Comparison of ENCODE assay signal across 10 cellular contexts in the genomic region with DNA sequence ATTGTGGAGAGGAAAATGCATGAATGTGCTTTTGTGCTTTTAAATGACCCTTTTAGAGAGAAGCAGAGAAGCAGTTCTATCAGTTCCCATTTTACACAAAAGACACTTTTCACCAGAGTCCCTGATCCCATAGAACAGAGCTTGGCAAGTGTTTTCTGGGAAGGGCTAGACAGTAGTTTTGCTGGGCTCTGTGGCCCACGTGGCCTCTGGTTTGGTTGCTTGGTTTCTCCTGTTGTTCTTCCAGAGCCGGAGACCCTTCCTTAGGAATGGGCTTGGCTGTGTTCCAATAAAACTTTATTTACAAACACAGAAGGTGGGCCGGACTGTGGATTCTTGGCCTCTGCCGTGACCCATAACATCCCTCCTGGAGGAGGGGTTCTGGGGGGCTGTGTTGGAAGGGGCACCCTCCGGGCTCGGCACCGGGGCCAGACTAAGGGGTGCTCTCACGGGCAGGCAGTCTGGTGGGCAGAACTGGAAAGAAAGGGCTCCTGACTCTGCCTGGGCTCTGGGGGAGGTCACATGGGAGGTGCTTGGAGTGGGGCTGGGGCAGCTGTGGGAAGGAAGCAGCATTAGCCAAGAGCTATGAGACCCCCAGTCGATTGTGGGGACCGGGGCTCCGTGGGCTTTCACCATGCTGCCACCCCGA. TPM values are rescaled to one million over a fixed set of nuclear protein-coding genes. Genes with fewer than 3 reads are reported as not detected.
A peak's percentile ranks its signal among the peaks of the same experiment; 100 is the strongest.
DNase-seq lines count a peak whose midpoint lies in the region; ATAC-seq and TF ChIP-seq lines count a peak whose summit lies in the region.
"Had no signal": no experiment of that assay in that cellular context is flagged by ENCODE, and none has a peak within 500 bp of the region (broad histone marks: within the 10 kb centered on the region; RNA-seq: fewer than 3 reads in every experiment).

No MANE protein-coding gene starts in this region.

- peaks cover 26% of the 10 kb centered on the region for H3K4me1 Mint-ChIP-seq in Calu3 (ENCODE audit: low read depth, unreplicated experiment)

- H3K9me3 ChIP-seq in Karpas-422 (ENCODE audit: low read length) (peaks cover 5% of the 10 kb centered on the region; the same call in 1 of the 2 replicates), psoas muscle (no peaks in the 10 kb centered on the region), upper lobe of left lung (no peaks in the 10 kb centered on the region), vagina (no peaks in the 10 kb centered on the region)

- intact Hi-C loops in Calu3 (cut with micrococcal nuclease; ENCODE audit: unreplicated experiment), result no loop called here
- intact Hi-C loops in dorsolateral prefrontal cortex (cut with DNase I), result loop anchor here (2.0 to 5.0 kb wide), 4 partner anchors 47 to 59 kb away; no protein-coding TSS in a partner anchor
- intact Hi-C loops in psoas muscle (cut with DNase I), result loop anchor here in 1 of 2 donors (5.0 kb wide), 1 partner anchor 56 kb away; no protein-coding TSS in a partner anchor
- intact Hi-C loops in vagina (cut with DNase I), result no loop called here

- peak overlapping the region; percentile 77 for H3K27ac ChIP-seq in Karpas-422 (ENCODE audit: low read length)
- H3K27ac ChIP-seq in dorsolateral prefrontal cortex, result peak overlapping the region; percentile 45 to 94 (median 88)
- H3K27ac ChIP-seq in psoas muscle, result peak overlapping the region; percentile 84
- no peak overlapping the region for H3K27ac ChIP-seq in upper lobe of left lung
- H3K27ac ChIP-seq in vagina, result no peak overlapping the region

- H3K9me3 Mint-ChIP-seq in Calu3 (ENCODE audit: low read depth, unreplicated experiment), result no peaks in the 10 kb centered on the region

- no peaks in the 10 kb centered on the region for H3K9me2 ChIP-seq in Karpas-422 (replicated peaks; ENCODE audit: insufficient read depth, low read length)

- H3K27ac Mint-ChIP-seq in Calu3 (ENCODE audit: unreplicated experiment), result no peak overlapping the region

- WGBS in psoas muscle, 3 donors, result 64 to 72% (median 67%) methylated on average over 11 to 12 of the region's 12 CpGs
- WGBS in upper lobe of left lung, 2 donors, result 69 to 70% methylated on average over 6 to 11 of the region's 12 CpGs

- H3K4me1 ChIP-seq in Karpas-422 (ENCODE audit: low read length) (peaks cover 46% of the 10 kb centered on the region), psoas muscle (peaks cover 53% of the 10 kb centered on the region), upper lobe of left lung (peaks cover 31 to 68% (median 37%) of the 10 kb centered on the region in 4 donors), vagina (peaks cover 60% of the 10 kb centered on the region)

- no peaks in the 10 kb centered on the region for H3K27me3 Mint-ChIP-seq in Calu3 (ENCODE audit: unreplicated experiment)
- H3K27me3 Mint-ChIP-seq: activated CD8-positive, alpha-beta memory T cell treated with anti-CD3 and anti-CD28 coated beads, Interleukin-2, amount 10 ng/mL, durations not matched to agents 7 days and 5 days had no signal

- H3K36me3 Mint-ChIP-seq in Calu3 (ENCODE audit: insufficient read depth, unreplicated experiment), result peaks cover 36% of the 10 kb centered on the region

- no peak for ATAC-seq in psoas muscle
- no peak for ATAC-seq in upper lobe of left lung (ENCODE audit: low FRiP score in 2 of 2)
- ATAC-seq: activated CD8-positive, alpha-beta memory T cell treated with anti-CD3 and anti-CD28 coated beads, Interleukin-2, amount 10 ng/mL, durations not matched to agents 7 days and 5 days; Panc1 had no signal

- BruUV-seq in Calu3 (replicated peaks; lab: Mats Ljungman, UMichigan), result no TSS peak

- H3K4me2 ChIP-seq in Karpas-422 (ENCODE audit: low read depth, low read length, poor library complexity, severe bottlenecking), result peak overlapping the region; percentile 84

- peak overlapping the region; percentile 61 for H3K4me3 ChIP-seq in Karpas-422 (ENCODE audit: low read length)
- H3K4me3 ChIP-seq in dorsolateral prefrontal cortex, result peak overlapping the region in 15 of 59 donors; percentile 0 to 36 (median 15)
- H3K4me3 ChIP-seq in psoas muscle, result peak overlapping the region; percentile 93
- H3K4me3 ChIP-seq in upper lobe of left lung, result no peak overlapping the region
- no peak overlapping the region for H3K4me3 ChIP-seq in vagina

- peak overlapping the region; percentile 74 for H3K9ac ChIP-seq in Karpas-422 (ENCODE audit: low read length)

- 0 out of 2 replicates have a peak, but pooled peaks cover 7% of the 10 kb centered on the region for H3K36me3 ChIP-seq in Karpas-422 (ENCODE audit: insufficient read depth, low read length)
- peaks cover 0 to 4% of the 10 kb centered on the region in 2 donors for H3K36me3 ChIP-seq in psoas muscle (ENCODE audit: insufficient read depth in 1 of 2, low read depth in 1 of 2)
- no peaks in the 10 kb centered on the region for H3K36me3 ChIP-seq in upper lobe of left lung
- no peaks in the 10 kb centered on the region for H3K36me3 ChIP-seq in vagina

- peak overlapping the region; percentile 83 for H3K4me3 Mint-ChIP-seq in Calu3 (ENCODE audit: low read depth, unreplicated experiment)
- H3K4me3 Mint-ChIP-seq: activated CD8-positive, alpha-beta memory T cell treated with anti-CD3 and anti-CD28 coated beads, Interleukin-2, amount 10 ng/mL, durations not matched to agents 7 days and 5 days had no signal

- peaks cover 8% of the 10 kb centered on the region; the same call in 1 of the 2 replicates for H4K20me1 ChIP-seq in Karpas-422 (ENCODE audit: insufficient read depth, low read depth, low read length)

- H3K79me2 ChIP-seq in Karpas-422 (ENCODE audit: low read length), result peaks cover 89% of the 10 kb centered on the region

- no peak for TF ChIP-seq POLR2A in upper lobe of left lung (IDR thresholded peaks at IDR 0.05)
- no peak for TF ChIP-seq POLR2A in vagina (IDR thresholded peaks at IDR 0.05)

- no peak for TF ChIP-seq CTCF in Calu3 (IDR thresholded peaks at IDR 0.05; ENCODE audit: unreplicated experiment)
- no peak for TF ChIP-seq CTCF in dorsolateral prefrontal cortex (IDR thresholded peaks at IDR 0.05 in 54 of 56, conservative IDR thresholded peaks at IDR 0.05 in 2 of 56; ENCODE audit: low read depth in 1 of 56, partially characterized antibody in 56 of 56)
- no peak for TF ChIP-seq CTCF in psoas muscle (IDR thresholded peaks at IDR 0.05)
- no peak for TF ChIP-seq CTCF in upper lobe of left lung (IDR thresholded peaks at IDR 0.05)
- TF ChIP-seq CTCF in vagina (IDR thresholded peaks at IDR 0.05), result no peak

- no peak overlapping the region for H2AFZ ChIP-seq in Karpas-422 (ENCODE audit: low read length)

- no peaks in the 10 kb centered on the region for H3K27me3 ChIP-seq in Karpas-422 (ENCODE audit: low read length)
- H3K27me3 ChIP-seq in dorsolateral prefrontal cortex, result no peaks in the 10 kb centered on the region
- no peaks in the 10 kb centered on the region for H3K27me3 ChIP-seq in psoas muscle (ENCODE audit: insufficient read depth in 3 of 3, low read length in 2 of 3)
- H3K27me3 ChIP-seq in upper lobe of left lung, result no peaks in the 10 kb centered on the region
- H3K27me3 ChIP-seq in vagina, result no peaks in the 10 kb centered on the region

- TF ChIP-seq EP300 in upper lobe of left lung (IDR thresholded peaks at IDR 0.05), result no peak

- DNase-seq in Calu3 (no peak), Karpas-422 (no peak), dorsolateral prefrontal cortex (peak in 2 of 10 donors; percentile 47 to 61), psoas muscle (peak in 1 of 2 donors; percentile 51), upper lobe of left lung (no peak), T1000 (lab: John Stamatoyannopoulos, UW) (no peak), vagina (ENCODE audit: extremely low spot score in 2 of 2) (no peak)
- DNase-seq: MV-4-11 had no signal

- CTCF ChIA-PET in Calu3 (lab: Charles Lee), result no interaction called here

RNA-seq across cellular contexts. Expression of gene SPPL2B, which starts 3.2 kb away (rescaled TPM):
- 56.0 and 59.3 TPM in 2 replicates for total RNA-seq in Calu3 (2022)
- total RNA-seq in Karpas-422 (2014; rRNA removed; shearing (Covaris generic); ENCODE audit: low replicate concordance), result 18.2 and 48.3 TPM in 2 replicates
- total RNA-seq in dorsolateral prefrontal cortex, result 100 to 1,000 TPM in 7 of 120 experiments, 10 to 100 TPM in 113; 40.9 to 134 (median 70.6) TPM
- total RNA-seq in psoas muscle, result 10 to 100 TPM; 21.1 to 38.0 (median 27.7) TPM
- polyA plus RNA-seq in psoas muscle, result 10 to 100 TPM; 11.4 to 22.1 (median 19.4) TPM
- total RNA-seq in upper lobe of left lung, result 100 to 1,000 TPM in 1 of 6 donors, 10 to 100 TPM in 5; 38.3 to 268 (median 61.7) TPM
- total RNA-seq in vagina, result 54.3 TPM

RNA-seq across cellular contexts. Expression of gene LSM7, which starts 3.3 kb away (rescaled TPM):
- total RNA-seq in Calu3 (2022) (71.5 and 93.0 TPM in 2 replicates), dorsolateral prefrontal cortex (10 to 100 TPM; 25.2 to 59.5 (median 43.2) TPM), psoas muscle (10 to 100 TPM; 42.2 to 89.8 (median 47.8) TPM), upper lobe of left lung (100 to 1,000 TPM in 2 of 6 donors, 10 to 100 TPM in 4; 58.6 to 127 (median 89.8) TPM), vagina (135 TPM)
- 140 and 228 TPM in 2 replicates for total RNA-seq in Karpas-422 (2014; rRNA removed; shearing (Covaris generic); ENCODE audit: low replicate concordance)
- 100 to 1,000 TPM; 128 to 323 (median 141) TPM for polyA plus RNA-seq in psoas muscle

RNA-seq across cellular contexts. Expression of gene LINGO3, which starts 23.8 kb away (rescaled TPM):
- total RNA-seq in Calu3 (2022) (not detected in 2 replicates), dorsolateral prefrontal cortex (10 to 100 TPM in 1 of 120 experiments, 1 to 10 TPM in 119; 1.7 to 16.2 (median 4.4) TPM), psoas muscle (not detected), upper lobe of left lung (under 1 TPM in 3 of 6 donors, not detected in 3; 0.10 to 0.61 (median 0.17) TPM), vagina (not detected)
- not detected in 2 replicates for total RNA-seq in Karpas-422 (2014; rRNA removed; shearing (Covaris generic); ENCODE audit: low replicate concordance)
- under 1 TPM in 1 of 3 donors, not detected in 2; 0.04 TPM for polyA plus RNA-seq in psoas muscle

RNA-seq across cellular contexts. Expression of gene TMPRSS9, which starts 28.3 kb away (rescaled TPM):
- not detected in 2 replicates for total RNA-seq in Calu3 (2022)
- not detected in 2 replicates for total RNA-seq in Karpas-422 (2014; rRNA removed; shearing (Covaris generic); ENCODE audit: low replicate concordance)
- 1 to 10 TPM in 1 of 120 experiments, under 1 TPM in 61, not detected in 58; 0.13 to 1.5 (median 0.29) TPM for total RNA-seq in dorsolateral prefrontal cortex
- total RNA-seq in psoas muscle, result under 1 TPM in 1 of 4 donors, not detected in 3; 0.17 TPM
- not detected for polyA plus RNA-seq in psoas muscle
- under 1 TPM in 4 of 6 donors, not detected in 2; 0.14 to 0.55 (median 0.26) TPM for total RNA-seq in upper lobe of left lung
- total RNA-seq in vagina, result not detected
- total RNA-seq: activated CD8-positive, alpha-beta memory T cell treated with anti-CD3 and anti-CD28 coated beads, Interleukin-2, amount 10 ng/mL, durations not matched to agents 7 days and 5 days had no signal

RNA-seq across cellular contexts. Expression of gene PEAK3, which starts 49.7 kb away (rescaled TPM):
- total RNA-seq in Calu3 (2022) (not detected in 2 replicates), dorsolateral prefrontal cortex (1 to 10 TPM in 12 of 120 experiments, under 1 TPM in 101, not detected in 7; 0.16 to 1.5 (median 0.55) TPM), psoas muscle (under 1 TPM; 0.12 to 0.20 (median 0.14) TPM), upper lobe of left lung (1 to 10 TPM; 2.4 to 8.6 (median 4.6) TPM), vagina (2.0 TPM)
- total RNA-seq in Karpas-422 (2014; rRNA removed; shearing (Covaris generic); ENCODE audit: low replicate concordance), result not detected in 2 replicates
- under 1 TPM in 2 of 3 donors, not detected in 1; 0.01 to 0.08 TPM for polyA plus RNA-seq in psoas muscle

Comparison
In these comparisons a context has a peak if more than half of its experiments do, and no peak if none do; other contexts are left out.
1. H3K27ac ChIP-seq: peak in Karpas-422 (single experiment), dorsolateral prefrontal cortex (59 of 59) and psoas muscle (single experiment); none in upper lobe of left lung (0 of 4) and vagina (single experiment).
2. H3K4me3 ChIP-seq: peak in Karpas-422 (single experiment) and psoas muscle (single experiment); none in upper lobe of left lung (0 of 4) and vagina (0 of 2).
3. intact Hi-C loops: an anchor here in dorsolateral prefrontal cortex (2.0 to 5.0 kb wide); none called in Calu3 and vagina.